Comparison of ENCODE assay signal across 1 cellular context in the genomic region with DNA sequence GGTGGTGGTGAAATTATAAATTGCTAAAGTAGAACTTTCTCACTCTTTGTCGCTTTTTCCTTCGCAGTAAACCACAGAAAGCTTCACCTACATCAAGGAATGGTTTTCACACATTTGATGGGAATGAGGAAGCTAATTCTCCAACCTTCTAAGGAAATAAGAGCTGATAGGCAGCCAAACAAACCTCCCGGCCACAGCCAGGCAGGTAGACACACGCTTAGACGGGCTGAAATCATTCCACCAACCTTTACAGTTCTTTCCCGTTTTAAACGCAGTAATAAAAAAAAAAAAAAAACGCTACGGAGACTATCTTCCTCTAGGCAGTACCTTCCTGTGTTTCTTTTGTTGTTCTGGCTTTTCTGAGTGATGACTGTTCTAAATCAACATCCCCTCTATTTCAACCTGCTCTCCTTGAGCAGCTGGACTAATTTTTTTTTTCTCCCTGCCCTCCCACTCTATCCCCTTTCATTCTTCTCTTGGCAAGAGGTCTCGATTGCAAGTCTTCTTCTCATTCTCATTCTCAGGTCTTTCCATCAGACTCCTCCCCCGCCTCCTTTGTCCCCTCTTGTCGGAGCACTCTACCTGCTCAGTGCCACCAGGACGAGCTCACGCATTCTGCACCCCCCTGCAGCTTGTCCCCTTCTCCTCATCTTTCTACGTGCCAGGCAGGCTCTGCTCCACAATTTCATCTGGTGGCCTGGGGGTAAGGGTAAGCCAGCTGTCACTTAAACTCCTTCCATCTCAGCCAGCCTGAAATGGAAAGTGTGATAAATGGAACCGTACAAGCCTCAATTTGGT.
TF ChIP-seq lines count a peak whose summit lies in the region.

No MANE protein-coding gene starts in this region.

TF ChIP-seq in WTC11, 78 proteins besides CTCF, POLR2A, EP300 and RAD21 (continued from another document):
- TF ChIP-seq, protein P1, sequence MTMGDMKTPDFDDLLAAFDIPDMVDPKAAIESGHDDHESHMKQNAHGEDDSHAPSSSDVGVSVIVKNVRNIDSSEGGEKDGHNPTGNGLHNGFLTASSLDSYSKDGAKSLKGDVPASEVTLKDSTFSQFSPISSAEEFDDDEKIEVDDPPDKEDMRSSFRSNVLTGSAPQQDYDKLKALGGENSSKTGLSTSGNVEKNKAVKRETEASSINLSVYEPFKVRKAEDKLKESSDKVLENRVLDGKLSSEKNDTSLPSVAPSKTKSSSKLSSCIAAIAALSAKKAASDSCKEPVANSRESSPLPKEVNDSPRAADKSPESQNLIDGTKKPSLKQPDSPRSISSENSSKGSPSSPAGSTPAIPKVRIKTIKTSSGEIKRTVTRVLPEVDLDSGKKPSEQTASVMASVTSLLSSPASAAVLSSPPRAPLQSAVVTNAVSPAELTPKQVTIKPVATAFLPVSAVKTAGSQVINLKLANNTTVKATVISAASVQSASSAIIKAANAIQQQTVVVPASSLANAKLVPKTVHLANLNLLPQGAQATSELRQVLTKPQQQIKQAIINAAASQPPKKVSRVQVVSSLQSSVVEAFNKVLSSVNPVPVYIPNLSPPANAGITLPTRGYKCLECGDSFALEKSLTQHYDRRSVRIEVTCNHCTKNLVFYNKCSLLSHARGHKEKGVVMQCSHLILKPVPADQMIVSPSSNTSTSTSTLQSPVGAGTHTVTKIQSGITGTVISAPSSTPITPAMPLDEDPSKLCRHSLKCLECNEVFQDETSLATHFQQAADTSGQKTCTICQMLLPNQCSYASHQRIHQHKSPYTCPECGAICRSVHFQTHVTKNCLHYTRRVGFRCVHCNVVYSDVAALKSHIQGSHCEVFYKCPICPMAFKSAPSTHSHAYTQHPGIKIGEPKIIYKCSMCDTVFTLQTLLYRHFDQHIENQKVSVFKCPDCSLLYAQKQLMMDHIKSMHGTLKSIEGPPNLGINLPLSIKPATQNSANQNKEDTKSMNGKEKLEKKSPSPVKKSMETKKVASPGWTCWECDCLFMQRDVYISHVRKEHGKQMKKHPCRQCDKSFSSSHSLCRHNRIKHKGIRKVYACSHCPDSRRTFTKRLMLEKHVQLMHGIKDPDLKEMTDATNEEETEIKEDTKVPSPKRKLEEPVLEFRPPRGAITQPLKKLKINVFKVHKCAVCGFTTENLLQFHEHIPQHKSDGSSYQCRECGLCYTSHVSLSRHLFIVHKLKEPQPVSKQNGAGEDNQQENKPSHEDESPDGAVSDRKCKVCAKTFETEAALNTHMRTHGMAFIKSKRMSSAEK (CRISPR knock-in tag; IDR thresholded peaks at IDR 0.05; ENCODE audit: borderline replicate concordance): no peak
TF ChIP-seq in WTC11: peak in this region for 0.
